ENCODE assay signal across 12 cellular contexts in genomic region chr2:120863661-120864320, GRCh38.
DNase-seq lines count a peak whose midpoint lies in the region; ATAC-seq and TF ChIP-seq lines count a peak whose summit lies in the region.
"Had no signal": no experiment of that assay in that cellular context is flagged by ENCODE, and none has a peak within 500 bp of the region (broad histone marks: within the 10 kb centered on the region; RNA-seq: fewer than 3 reads in every experiment).

No MANE protein-coding gene starts in this region.

- TF ChIP-seq POLR2A in uterus (IDR thresholded peaks at IDR 0.05) = no peak

- H3K4me1 Mint-ChIP-seq in brain = peaks cover 96% of the 10 kb centered on the region

- peak overlapping the region in 4 of 5 experiments; percentile 4 to 81 (median 49) for H3K27ac Mint-ChIP-seq in brain
- H3K27ac Mint-ChIP-seq: activated naive CD8-positive, alpha-beta T cell treated with anti-CD3 and anti-CD28 coated beads for 36 hours had no signal

- no peaks in the 10 kb centered on the region for H3K36me3 ChIP-seq in uterus

- TF ChIP-seq CTCF in brain (conservative IDR thresholded peaks at IDR 0.05) (no peak), uterus (IDR thresholded peaks at IDR 0.05) (no peak)

- intact Hi-C loops in left colon (cut with DNase I, micrococcal nuclease) (no loop called here), uterus (cut with DNase I; ENCODE audit: low total_unique reads) (no loop called here)

- peak overlapping the region; percentile 41 to 72 for H3K27ac ChIP-seq in uterus

- H3K9me3 ChIP-seq in uterus = no peaks in the 10 kb centered on the region

- ATAC-seq in left colon (peak; percentile 44), HG03196 (IDR thresholded peaks at IDR 0.05; ENCODE audit: unreplicated experiment) (no peak)

- H3K27me3 ChIP-seq in uterus = no peaks in the 10 kb centered on the region

- H3K9me3 Mint-ChIP-seq in brain = peaks cover 0 to 4% (median 0%) of the 10 kb centered on the region in 5 experiments
- H3K9me3 Mint-ChIP-seq: activated naive CD8-positive, alpha-beta T cell treated with anti-CD3 and anti-CD28 coated beads for 36 hours had no signal

- no peaks in the 10 kb centered on the region for H3K27me3 Mint-ChIP-seq in brain

- DNase-seq in HT1080 (ENCODE audit: low read depth) = peak; percentile 85
- DNase-seq in left colon = no peak
- DNase-seq in uterus = peak in 1 of 2 donors; percentile 60
- DNase-seq in cerebellar cortex (ENCODE audit: low spot score) = no peak
- DNase-seq in DMS79 treated with DMSO at 0.1 percent for 48 hours (lab: John Stamatoyannopoulos, UW) = no peak
- DNase-seq: activated CD4-positive, alpha-beta T cell treated with anti-CD3 and anti-CD28 coated beads, Interleukin-2, amount 50 U/mL, for 4 hours; activated naive CD8-positive, alpha-beta T cell treated with anti-CD3 and anti-CD28 coated beads for 36 hours; GDM1; NCI-H2081; SIG-M5 had no signal

- peak overlapping the region in 1 of 5 experiments; percentile 29 for H3K4me3 Mint-ChIP-seq in brain
- H3K4me3 Mint-ChIP-seq: activated naive CD8-positive, alpha-beta T cell treated with anti-CD3 and anti-CD28 coated beads for 36 hours had no signal

- no peaks in the 10 kb centered on the region for H3K4me1 ChIP-seq in uterus

- H3K36me3 Mint-ChIP-seq in brain = no peaks in the 10 kb centered on the region
- H3K36me3 Mint-ChIP-seq: activated naive CD8-positive, alpha-beta T cell treated with anti-CD3 and anti-CD28 coated beads for 36 hours had no signal

- H3K4me3 ChIP-seq in uterus = no peak overlapping the region
